In genomic region chr1:229210844-229211243, GRCh38 we compare ENCODE assay signal across 27 cellular contexts.
"Had no signal": no experiment of that assay in that cellular context is flagged by ENCODE, and none has a peak within 500 bp of the region (broad histone marks: within the 10 kb centered on the region; RNA-seq: fewer than 3 reads in every experiment).

No MANE protein-coding gene starts in this region.

- FAIRE-seq: TTC549 had no signal

- H3K27me3 ChIP-seq: ascending aorta, cardiac muscle cell, Peyer's patch had no signal

- DNase-seq: activated CD4-positive, alpha-beta T cell treated with anti-CD3 and anti-CD28 coated beads for 36 hours; activated CD4-positive, alpha-beta T cell treated with anti-CD3 and anti-CD28 coated beads, Interleukin-2, amount 10 ng/mL, durations not matched to agents 7 days and 5 days; activated CD4-positive, alpha-beta T cell treated with anti-CD3 and anti-CD28 coated beads, Interleukin-2, amount 50 U/mL, for 48 hours; activated CD8-positive, alpha-beta T cell treated with anti-CD3 and anti-CD28 coated beads, Interleukin-2, amount 10 ng/mL, durations not matched to agents 7 days and 5 days; activated naive CD4-positive, alpha-beta T cell; activated naive CD8-positive, alpha-beta T cell treated with anti-CD3 and anti-CD28 coated beads, Interleukin-2, amount 10 ng/mL, durations not matched to agents 7 days and 5 days; activated T-cell treated with anti-CD3 and anti-CD28 coated beads for 4 hours; activated T-cell treated with anti-CD3 and anti-CD28 coated beads, Interleukin-2, amount 50 U/mL, for 4 hours; amygdala; NCI-H1092 treated with DMSO at 0.1 percent for 48 hours; NCI-H1417 treated with DMSO at 0.1 percent for 48 hours; NCI-H1930; NCI-H2081 treated with DMSO at 0.1 percent for 48 hours; NCI-H226; NCI-H446 treated with DMSO at 0.1 percent for 48 hours; NCI-H524; NCI-H69; NK-92 treated with Interleukin-12 subunit alpha and Interleukin-12 subunit beta, amount 100 ng/mL, for 24 hours; PC-3; Peyer's patch; RPMI8226; SHP77 treated with DMSO at 0.1 percent for 48 hours had no signal

- H3K4me3 ChIP-seq: ascending aorta, cardiac muscle cell, Peyer's patch, SJSA1 had no signal

- ATAC-seq: activated CD4-positive, alpha-beta T cell treated with anti-CD3 and anti-CD28 coated beads for 36 hours; activated CD4-positive, CD25-positive, alpha-beta regulatory T cell treated with anti-CD3 and anti-CD28 coated beads, Interleukin-2, amount 50 U/mL, for 24 hours; activated CD8-positive, alpha-beta T cell treated with anti-CD3 and anti-CD28 coated beads, Interleukin-2, amount 10 ng/mL, durations not matched to agents 7 days and 5 days; activated T-cell treated with anti-CD3 and anti-CD28 coated beads, Interleukin-2, amount 50 U/mL, for 4 hours; PC-3 had no signal

- H3K4me1 ChIP-seq: Peyer's patch, SJSA1 had no signal

- H3K9me3 ChIP-seq: ascending aorta, Peyer's patch, SJSA1 had no signal

- H3K27ac ChIP-seq: ascending aorta, cardiac muscle cell, Peyer's patch, SJSA1 had no signal

- H3K36me3 ChIP-seq: ascending aorta, cardiac muscle cell, Peyer's patch, SJSA1 had no signal
